ENCODE assay signal across 10 cellular contexts in the genomic region with DNA sequence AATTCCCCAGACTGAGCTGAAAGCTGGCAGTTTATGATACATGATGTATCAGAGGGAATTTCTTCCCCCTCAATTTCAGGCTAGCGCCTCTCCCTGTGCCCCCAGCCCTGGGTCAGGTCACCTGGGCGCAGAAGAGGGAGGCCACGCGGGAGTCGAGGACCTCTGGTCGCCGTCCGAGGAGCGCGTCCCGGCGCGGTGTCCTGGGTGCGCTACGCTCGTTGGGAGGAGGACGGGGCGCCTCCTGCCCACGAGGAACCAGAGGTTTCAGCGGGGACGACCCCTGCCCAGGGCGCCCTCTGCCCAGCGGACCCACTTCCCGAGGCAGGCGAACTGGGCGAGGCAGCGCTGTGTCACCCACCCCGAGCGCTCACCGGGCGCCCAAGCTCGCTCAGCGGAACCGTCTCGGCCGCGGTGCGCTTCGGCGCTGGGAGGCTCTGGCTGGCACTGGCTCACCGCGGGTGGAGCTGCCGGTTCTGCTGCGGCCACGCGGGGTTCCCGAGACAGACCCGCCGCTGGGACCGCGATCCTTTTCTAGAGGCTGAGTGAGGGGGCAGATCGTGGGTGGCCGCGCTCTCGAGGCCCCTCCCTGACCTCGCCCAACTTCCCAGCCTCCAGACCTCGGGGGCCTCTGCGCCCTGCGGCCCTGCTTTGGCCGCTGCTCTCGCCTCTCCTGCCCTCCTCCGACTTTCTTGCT. TPM values are rescaled to one million over a fixed set of nuclear protein-coding genes. Genes with fewer than 3 reads are reported as not detected.
DNase-seq lines count a peak whose midpoint lies in the region; ATAC-seq and TF ChIP-seq lines count a peak whose summit lies in the region.
"Had no signal": no experiment of that assay in that cellular context is flagged by ENCODE, and none has a peak within 500 bp of the region (broad histone marks: within the 10 kb centered on the region; RNA-seq: fewer than 3 reads in every experiment).

Gene FAM237B, minus strand, starts transcription at position 504 of the 694 bp plus-strand sequence. CDS start 1,556 bp downstream, outside the sequence.

- no peak for TF ChIP-seq CTCF in neural crest cell (conservative IDR thresholded peaks at IDR 0.05)

- ATAC-seq in HG03457 (IDR thresholded peaks at IDR 0.05; ENCODE audit: unreplicated experiment), result no peak
- ATAC-seq in HG03571 (IDR thresholded peaks at IDR 0.05; ENCODE audit: unreplicated experiment), result no peak

- no peaks in the 10 kb centered on the region for H3K9me3 Mint-ChIP-seq in neural crest cell

- H3K27me3 Mint-ChIP-seq in neural crest cell (ENCODE audit: low read depth), result peaks cover 80% of the 10 kb centered on the region

- no peak within 1 kb of the TSS for H3K27ac Mint-ChIP-seq in neural crest cell (ENCODE audit: unreplicated experiment)

- H3K36me3 Mint-ChIP-seq in neural crest cell (ENCODE audit: low read depth), result no peaks in the 10 kb centered on the region

- H3K4me1 Mint-ChIP-seq in neural crest cell, result peaks cover 11% of the 10 kb centered on the region

- DNase-seq in COLO668 (lab: John Stamatoyannopoulos, UW; ENCODE audit: unreplicated experiment), result peak; percentile 16
- peak; percentile 28 for DNase-seq in NCI-H2227 (lab: John Stamatoyannopoulos, UW; ENCODE audit: unreplicated experiment)
- DNase-seq in fibroblast of peridontal ligament (ENCODE audit: extremely low read depth), result peak; percentile 12
- peak; percentile 11 for DNase-seq in neural crest cell (ENCODE audit: low read depth, low spot score)
- DNase-seq in activated CD4-positive, CD25-positive, alpha-beta regulatory T cell (lab: John Stamatoyannopoulos, UW), result no peak
- DNase-seq in NCI-H2171 (lab: John Stamatoyannopoulos, UW), result no peak
- DNase-seq: activated gamma-delta T cell, NCI-H510A had no signal

- H3K4me3 Mint-ChIP-seq in neural crest cell, result peak within 1 kb of the TSS; percentile 45

RNA-seq across cellular contexts. Expression of gene FAM237B, which starts in this region (rescaled TPM):
- total RNA-seq in neural crest cell, result not detected in 2 replicates

Comparison
In these comparisons a context has a peak if more than half of its experiments do, and no peak if none do; other contexts are left out.
1. Peak in DNase-seq in neural crest cell; RNA of the gene not detected or under 1 TPM.
2. DNase-seq: peak in COLO668 (single experiment), NCI-H2227 (single experiment) and fibroblast of peridontal ligament (single experiment); none in activated CD4-positive, CD25-positive, alpha-beta regulatory T cell (0 of 4) and NCI-H2171 (single experiment).